Comparison of ENCODE assay signal across 18 cellular contexts in genomic region chr13:19074519-19074918, GRCh38.
DNase-seq lines count a peak whose midpoint lies in the region; FAIRE-seq and TF ChIP-seq lines count a peak whose summit lies in the region.
"Had no signal": no experiment of that assay in that cellular context is flagged by ENCODE, and none has a peak within 500 bp of the region (broad histone marks: within the 10 kb centered on the region; RNA-seq: fewer than 3 reads in every experiment).

No MANE protein-coding gene starts in this region.

- no peak overlapping the region for H2BK5ac ChIP-seq in H1 (ENCODE audit: low read depth, low read length)

- no peaks in the 10 kb centered on the region for H3K27me3 Mint-ChIP-seq in activated T-helper 2 cell treated with anti-CD3 and anti-CD28 coated beads, Interferon-gamma antibody, Interleukin-2, Interleukin-4, amounts not matched to agents 10 μg/mL and 5 μg/mL and 100 μg/mL, durations not matched to agents 14 hours and 24 hours and 36 hours (ENCODE audit: low read depth)
- no peaks in the 10 kb centered on the region for H3K27me3 Mint-ChIP-seq in activated T-cell treated with anti-CD3 and anti-CD28 coated beads, Interleukin-2, amount 50 U/mL, for 24 hours

- no peak for DNase-seq in HTR-8/SVneo (ENCODE audit: insufficient read length, low spot score)
- DNase-seq in H1 (ENCODE audit: low read depth in 1 of 2, low spot score in 2 of 2): no peak
- DNase-seq in posterior vena cava (ENCODE audit: low spot score): peak; percentile 5
- no peak for DNase-seq in HEK293T (ENCODE audit: extremely low spot score)
- no peak for DNase-seq in activated T-helper 2 cell treated with anti-CD3 and anti-CD28 coated beads, Interferon-gamma antibody, Interleukin-2, Interleukin-4, amounts not matched to agents 10 μg/mL and 5 μg/mL and 100 μg/mL, durations not matched to agents 14 hours and 24 hours and 36 hours (ENCODE audit: low spot score)
- DNase-seq in activated T-cell treated with anti-CD3 and anti-CD28 coated beads, Interleukin-2, amount 50 U/mL, for 24 hours: no peak
- DNase-seq: C1 segment of cervical spinal cord; Calu3; CD4-positive, alpha-beta memory T cell; COR-L47; DMS53; DMS79 treated with DMSO at 0.1 percent for 48 hours; GF-D8; GOT3; H7; HCEC 1CT; HFFc6 had no signal

- no peak overlapping the region for H4K91ac ChIP-seq in H1 (replicated peaks; ENCODE audit: insufficient read length, low read length)

- H2BK12ac ChIP-seq in H1 (ENCODE audit: low read depth, low read length): no peak overlapping the region

- no peak overlapping the region for H3K14ac ChIP-seq in H1 (ENCODE audit: insufficient read length)

- no peak overlapping the region for H2BK20ac ChIP-seq in H1 (ENCODE audit: low read length)

- H3K4me1 Mint-ChIP-seq in activated T-helper 2 cell treated with anti-CD3 and anti-CD28 coated beads, Interferon-gamma antibody, Interleukin-2, Interleukin-4, amounts not matched to agents 10 μg/mL and 5 μg/mL and 100 μg/mL, durations not matched to agents 14 hours and 24 hours and 36 hours (ENCODE audit: low read depth): no peaks in the 10 kb centered on the region
- H3K4me1 Mint-ChIP-seq in activated T-cell treated with anti-CD3 and anti-CD28 coated beads, Interleukin-2, amount 50 U/mL, for 24 hours (ENCODE audit: low read depth): no peaks in the 10 kb centered on the region
- H3K4me1 Mint-ChIP-seq: CD4-positive, alpha-beta memory T cell had no signal

- POLR2A ChIA-PET in H1 (lab: Charles Lee; ENCODE audit: partially characterized antibody) (no interaction called here), HEK293T (lab: Yijun Ruan, JAX) (no interaction called here)

- H3K9me3 ChIP-seq in H1 (ENCODE audit: insufficient read depth in 2 of 2, low read depth in 1 of 2, low read length in 1 of 2): peaks cover 60 to 92% of the 10 kb centered on the region in 2 experiments

- TF ChIP-seq EP300 in H1 (IDR thresholded peaks at IDR 0.05; ENCODE audit: borderline replicate concordance in 1 of 2, low read depth in 2 of 2, low read length in 2 of 2): no peak

- no peak overlapping the region for H3K9ac ChIP-seq in H1 (replicated peaks in 1 of 4; ENCODE audit: extremely low read depth in 1 of 4, low read depth in 3 of 4, low read length in 3 of 4)

- no peak overlapping the region for H2BK120ac ChIP-seq in H1 (replicated peaks; ENCODE audit: low read depth, low read length)

- intact Hi-C loops in posterior vena cava (cut with DNase I): no loop called here
- intact Hi-C loops in activated T-helper 2 cell treated with anti-CD3 and anti-CD28 coated beads, Interferon-gamma antibody, Interleukin-2, Interleukin-4, amounts not matched to agents 10 μg/mL and 5 μg/mL and 100 μg/mL, durations not matched to agents 14 hours and 24 hours and 36 hours (cut with micrococcal nuclease): no loop called here

- H3K56ac ChIP-seq in H1 (replicated peaks; ENCODE audit: insufficient read length, low read depth, low read length): peak overlapping the region; percentile 59

- H2AK5ac ChIP-seq in H1 (ENCODE audit: low read depth, low read length): no peak overlapping the region

- H3K27ac Mint-ChIP-seq in activated T-helper 2 cell treated with anti-CD3 and anti-CD28 coated beads, Interferon-gamma antibody, Interleukin-2, Interleukin-4, amounts not matched to agents 10 μg/mL and 5 μg/mL and 100 μg/mL, durations not matched to agents 14 hours and 24 hours and 36 hours: no peak overlapping the region
- no peak overlapping the region for H3K27ac Mint-ChIP-seq in activated T-cell treated with anti-CD3 and anti-CD28 coated beads, Interleukin-2, amount 50 U/mL, for 24 hours
- H3K27ac Mint-ChIP-seq: CD4-positive, alpha-beta memory T cell; HFFc6 had no signal

- H3K4me3 ChIP-seq in H1 (ENCODE audit: extremely low read depth in 1 of 4, insufficient read depth in 2 of 4, low read depth in 3 of 4, low read length in 4 of 4): no peak overlapping the region

- H2AFZ ChIP-seq in H1 (ENCODE audit: low read length): no peak overlapping the region

- no peak overlapping the region for H3K4me3 Mint-ChIP-seq in activated T-helper 2 cell treated with anti-CD3 and anti-CD28 coated beads, Interferon-gamma antibody, Interleukin-2, Interleukin-4, amounts not matched to agents 10 μg/mL and 5 μg/mL and 100 μg/mL, durations not matched to agents 14 hours and 24 hours and 36 hours (ENCODE audit: low read depth)
- H3K4me3 Mint-ChIP-seq in activated T-cell treated with anti-CD3 and anti-CD28 coated beads, Interleukin-2, amount 50 U/mL, for 24 hours: no peak overlapping the region
- H3K4me3 Mint-ChIP-seq: CD4-positive, alpha-beta memory T cell; HFFc6 had no signal

- no peak overlapping the region for H3K4ac ChIP-seq in H1 (replicated peaks; ENCODE audit: insufficient read length, low read depth, low read length)

- H3K27ac ChIP-seq in H1 (ENCODE audit: low read depth, low read length): no peak overlapping the region

- no peaks in the 10 kb centered on the region for H3K27me3 ChIP-seq in H1 (replicated peaks in 1 of 4; ENCODE audit: control insufficient read depth in 3 of 4, extremely low read depth in 1 of 4, insufficient read depth in 3 of 4, low read length in 3 of 4)

- no peaks in the 10 kb centered on the region for H3K36me3 ChIP-seq in H1 (ENCODE audit: control insufficient read depth in 2 of 4, insufficient read depth in 4 of 4, low read length in 3 of 4)

- no peaks in the 10 kb centered on the region for H3K4me1 ChIP-seq in H1 (replicated peaks in 1 of 4; ENCODE audit: control insufficient read depth in 3 of 4, insufficient read depth in 4 of 4, low read length in 3 of 4)

- H4K5ac ChIP-seq in H1 (ENCODE audit: insufficient read length, low read depth, low read length): no peak overlapping the region

- peaks cover 16% of the 10 kb centered on the region for H3K9me3 Mint-ChIP-seq in activated T-helper 2 cell treated with anti-CD3 and anti-CD28 coated beads, Interferon-gamma antibody, Interleukin-2, Interleukin-4, amounts not matched to agents 10 μg/mL and 5 μg/mL and 100 μg/mL, durations not matched to agents 14 hours and 24 hours and 36 hours
- peaks cover 8% of the 10 kb centered on the region for H3K9me3 Mint-ChIP-seq in activated T-cell treated with anti-CD3 and anti-CD28 coated beads, Interleukin-2, amount 50 U/mL, for 24 hours

- peaks cover 0 to 4% of the 10 kb centered on the region in 2 experiments for H4K20me1 ChIP-seq in H1 (replicated peaks in 1 of 2; ENCODE audit: control insufficient read depth in 1 of 2, insufficient read depth in 2 of 2, low read length in 2 of 2)

- FAIRE-seq in HTR-8/SVneo (lab: Jason Lieb, UNC) (peak; percentile 92), H1 (lab: Jason Lieb, UNC) (no peak)
- FAIRE-seq: GM12891 had no signal

- H3K4me2 ChIP-seq in H1 (ENCODE audit: insufficient read depth in 1 of 2, low read depth in 2 of 2, low read length in 2 of 2): no peak overlapping the region

- no peak overlapping the region for H3K18ac ChIP-seq in H1 (ENCODE audit: extremely low read depth, low read length)

- no peak overlapping the region for H3K23ac ChIP-seq in H1 (ENCODE audit: insufficient read length)

- TF ChIP-seq RAD21 in H1 (IDR thresholded peaks at IDR 0.05 in 1 of 2, conservative IDR thresholded peaks at IDR 0.05 in 1 of 2; ENCODE audit: low read depth in 2 of 2, low read length in 2 of 2): no peak

- TF ChIP-seq POLR2A in H1 (IDR thresholded peaks at IDR 0.05; ENCODE audit: control extremely low read depth in 1 of 2, low read depth in 2 of 2, low read length in 2 of 2): no peak

- no peaks in the 10 kb centered on the region for H3K36me3 Mint-ChIP-seq in activated T-helper 2 cell treated with anti-CD3 and anti-CD28 coated beads, Interferon-gamma antibody, Interleukin-2, Interleukin-4, amounts not matched to agents 10 μg/mL and 5 μg/mL and 100 μg/mL, durations not matched to agents 14 hours and 24 hours and 36 hours (ENCODE audit: low read depth)
- no peaks in the 10 kb centered on the region for H3K36me3 Mint-ChIP-seq in activated T-cell treated with anti-CD3 and anti-CD28 coated beads, Interleukin-2, amount 50 U/mL, for 24 hours (ENCODE audit: low read depth)
- H3K36me3 Mint-ChIP-seq: CD4-positive, alpha-beta memory T cell had no signal

- no peaks in the 10 kb centered on the region for H3K79me2 ChIP-seq in H1 (ENCODE audit: control insufficient read depth in 1 of 2, insufficient read depth in 2 of 2, low read length in 2 of 2)

- CTCF ChIA-PET in H1 (lab: Charles Lee; ENCODE audit: partially characterized antibody) (no interaction called here), HEK293T (lab: Yijun Ruan, JAX) (no interaction called here)

- no peaks in the 10 kb centered on the region for H3K79me1 ChIP-seq in H1 (ENCODE audit: low read depth, low read length)

- TF ChIP-seq CTCF in H1 (IDR thresholded peaks at IDR 0.05; ENCODE audit: control extremely low read depth in 1 of 3, insufficient read depth in 1 of 3, low read depth in 1 of 3, low read length in 3 of 3): no peak

- H2BK15ac ChIP-seq in H1 (ENCODE audit: low read length): no peak overlapping the region

- H4K8ac ChIP-seq in H1 (ENCODE audit: extremely low read depth, insufficient read depth, low read length): no peak overlapping the region

- peaks cover 4% of the 10 kb centered on the region; the same call in 1 of the 2 replicates for H3K23me2 ChIP-seq in H1 (ENCODE audit: low read depth, low read length)

- 79% methylated on average over 8 of the region's 8 CpGs; no CpG with 5 or more reads in 1 of the 2 experiments for WGBS in H1 (ENCODE audit: extremely low coverage in 1 of 2, insufficient coverage in 1 of 2, insufficient read length in 1 of 2, insufficient replicate concordance in 2 of 2, low coverage in 1 of 2, low lambda C conversion rate in 2 of 2, missing lambda C conversion rate in 1 of 2), 2 experiments

TF ChIP-seq in H1, 55 proteins besides CTCF, POLR2A, EP300 and RAD21 (continues in another document):
- no peak for TF ChIP-seq MAX (IDR thresholded peaks at IDR 0.05)
- TF ChIP-seq TCF12 (IDR thresholded peaks at IDR 0.05; ENCODE audit: low read depth, low read length): no peak
- no peak for TF ChIP-seq CTBP2 (IDR thresholded peaks at IDR 0.05; ENCODE audit: borderline replicate concordance, insufficient read depth, insufficient read length, low read length)
- TF ChIP-seq EZH2 (IDR thresholded peaks at IDR 0.05; ENCODE audit: low read depth, low read length, severe bottlenecking): no peak

TF ChIP-seq in HEK293T, 16 proteins besides CTCF, POLR2A, EP300 and RAD21:
- no peak for TF ChIP-seq NFRKB (IDR thresholded peaks at IDR 0.05)
- TF ChIP-seq BHLHE40 (IDR thresholded peaks at IDR 0.05; ENCODE audit: borderline replicate concordance): no peak
- TF ChIP-seq SUZ12 (IDR thresholded peaks at IDR 0.05): no peak
- no peak for TF ChIP-seq ARNT (IDR thresholded peaks at IDR 0.05)
